8 cellular contexts compared by ENCODE assay signal in genomic region chr6:21595265-21595950, GRCh38. TPM values are rescaled to one million over a fixed set of nuclear protein-coding genes. Genes with fewer than 3 reads are reported as not detected.
A peak's percentile ranks its signal among the peaks of the same experiment; 100 is the strongest.
DNase-seq lines count a peak whose midpoint lies in the region; ATAC-seq and TF ChIP-seq lines count a peak whose summit lies in the region.

No MANE protein-coding gene starts in this region.

- peak overlapping the region; percentile 97 for H3K4me3 Mint-ChIP-seq in osteocyte (ENCODE audit: unreplicated experiment)

- peak overlapping the region; percentile 98 for H3K27ac Mint-ChIP-seq in osteocyte (ENCODE audit: unreplicated experiment)

- no peaks in the 10 kb centered on the region for H3K27me3 Mint-ChIP-seq in osteocyte (ENCODE audit: unreplicated experiment)

- ATAC-seq in GM19023 (IDR thresholded peaks at IDR 0.05; ENCODE audit: unreplicated experiment) (peak; percentile 18), GM21737 (IDR thresholded peaks at IDR 0.05; ENCODE audit: unreplicated experiment) (no peak)

- peaks cover 22% of the 10 kb centered on the region for H3K4me1 Mint-ChIP-seq in osteocyte (ENCODE audit: unreplicated experiment)

- H3K9me3 Mint-ChIP-seq in osteocyte (ENCODE audit: unreplicated experiment), result no peaks in the 10 kb centered on the region

- DNase-seq in CD1c-positive myeloid dendritic cell (ENCODE audit: extremely low spot score) (peak; percentile 28), HT1080 (ENCODE audit: low read depth) (peak; percentile 12), glomerular visceral epithelial cell (ENCODE audit: extremely low spot score) (peak; percentile 47), osteocyte (ENCODE audit: extremely low spot score, unreplicated experiment) (no peak), A172 (ENCODE audit: low spot score) (no peak)
- peak; percentile 49 for DNase-seq in activated T-cell treated with anti-CD3 and anti-CD28 coated beads, Interleukin-2, amount 50 U/mL, for 1 hour

- peaks cover 43% of the 10 kb centered on the region for H3K36me3 Mint-ChIP-seq in osteocyte (ENCODE audit: unreplicated experiment)

- no peak for TF ChIP-seq CTCF in osteocyte (IDR thresholded peaks at IDR 0.05)

RNA-seq across cellular contexts. Expression of gene SOX4, which starts 1.9 kb away (rescaled TPM):
- 4.5 and 4.8 TPM in 2 replicates for total RNA-seq in HT1080 (2014; rRNA removed; shearing (Covaris generic))
- 2.8 and 3.5 TPM in 2 replicates for polyA plus RNA-seq in HT1080 (2015; cell fraction: cytosol; rRNA removed)
- polyA plus RNA-seq in HT1080 (2015; cell fraction: nucleus; rRNA removed), result 4.7 and 5.0 TPM in 2 replicates
- total RNA-seq in osteocyte, result 110 and 118 TPM in 2 replicates
- total RNA-seq in A172 (2014; rRNA removed; shearing (Covaris generic)), result 8.8 and 10.5 TPM in 2 replicates

Comparison
In these comparisons a context has a peak if more than half of its experiments do, and no peak if none do; other contexts are left out.
1. DNase-seq: peak in CD1c-positive myeloid dendritic cell (single experiment), HT1080 (single experiment), activated T-cell treated with anti-CD3 and anti-CD28 coated beads, Interleukin-2, amount 50 U/mL, for 1 hour (single experiment) and glomerular visceral epithelial cell (single experiment); none in osteocyte (single experiment) and A172 (single experiment).